23 cellular contexts compared by ENCODE assay signal in the genomic region with DNA sequence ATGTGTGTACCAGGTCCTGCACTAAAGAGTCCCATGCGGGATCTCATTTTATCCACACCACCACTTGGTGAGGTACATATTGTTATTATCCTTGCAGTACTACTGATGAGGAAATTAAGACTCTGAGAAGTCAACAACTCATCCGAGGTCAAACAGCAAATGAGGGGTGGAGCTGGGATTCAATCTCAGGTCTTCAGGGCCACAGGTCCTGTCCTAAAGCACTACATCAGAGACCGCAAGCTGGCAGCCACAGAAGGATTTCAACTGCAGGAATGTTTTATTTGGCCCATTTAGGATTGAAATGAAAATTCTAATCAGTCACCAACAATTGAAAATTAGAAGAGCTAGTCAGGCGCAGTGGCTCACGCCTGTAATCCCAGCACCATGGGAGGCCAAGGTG.
A peak's percentile ranks its signal among the peaks of the same experiment; 100 is the strongest.
DNase-seq lines count a peak whose midpoint lies in the region; ATAC-seq and TF ChIP-seq lines count a peak whose summit lies in the region.
"Had no signal": no experiment of that assay in that cellular context is flagged by ENCODE, and none has a peak within 500 bp of the region (broad histone marks: within the 10 kb centered on the region; RNA-seq: fewer than 3 reads in every experiment).

No MANE protein-coding gene starts in this region.

- no peak overlapping the region for H2AFZ ChIP-seq in hepatocyte

- H3K27me3 Mint-ChIP-seq in stimulated activated naive CD8-positive, alpha-beta T cell treated with anti-CD3 and anti-CD28 coated beads, Interleukin-15, amount 100 ng/mL, for 72 hours: peaks cover 7% of the 10 kb centered on the region
- H3K27me3 Mint-ChIP-seq: CD4-positive, alpha-beta T cell had no signal

- 93% methylated on average over 5 of the region's 5 CpGs for WGBS in hepatocyte (ENCODE audit: low lambda C conversion rate, missing lambda C conversion rate)
- 91 to 95% (median 92%) methylated on average over 5 of the region's 5 CpGs for WGBS in spleen, 5 donors

- peak overlapping the region; percentile 25 for H3K27ac ChIP-seq in hepatocyte
- H3K27ac ChIP-seq in spleen: no peak overlapping the region
- H3K27ac ChIP-seq: 22Rv1; A549; BLaER1 treated with 17β-estradiol and CSF1 and Interleukin-3, amounts not matched to agents 10 nM and 100 nM; C4-2B had no signal

- no peaks in the 10 kb centered on the region for H3K9me2 ChIP-seq in hepatocyte (replicated peaks; ENCODE audit: insufficient read depth)

- no peak overlapping the region for H3K4me3 Mint-ChIP-seq in stimulated activated naive CD8-positive, alpha-beta T cell treated with anti-CD3 and anti-CD28 coated beads, Interleukin-15, amount 100 ng/mL, for 72 hours
- H3K4me3 Mint-ChIP-seq: B cell; CD4-positive, alpha-beta T cell; CD8-positive, alpha-beta T cell had no signal

- H3K27ac Mint-ChIP-seq in stimulated activated naive CD8-positive, alpha-beta T cell treated with anti-CD3 and anti-CD28 coated beads, Interleukin-15, amount 100 ng/mL, for 72 hours: no peak overlapping the region
- H3K27ac Mint-ChIP-seq: B cell; CD4-positive, alpha-beta T cell; CD8-positive, alpha-beta T cell had no signal

- H3K4me3 ChIP-seq in hepatocyte (no peak overlapping the region), spleen (no peak overlapping the region)
- H3K4me3 ChIP-seq: A549; BLaER1 treated with 17β-estradiol and CSF1 and Interleukin-3, amounts not matched to agents 10 nM and 100 nM; GM12878 had no signal

- no peaks in the 10 kb centered on the region for H3K4me1 Mint-ChIP-seq in stimulated activated naive CD8-positive, alpha-beta T cell treated with anti-CD3 and anti-CD28 coated beads, Interleukin-15, amount 100 ng/mL, for 72 hours
- H3K4me1 Mint-ChIP-seq: B cell had no signal

- no peaks in the 10 kb centered on the region for H4K20me1 ChIP-seq in hepatocyte (ENCODE audit: insufficient read depth, poor library complexity, severe bottlenecking)
- H4K20me1 ChIP-seq: BLaER1 treated with 17β-estradiol and CSF1 and Interleukin-3, amounts not matched to agents 10 nM and 100 nM had no signal

- H3K27me3 ChIP-seq in hepatocyte: no peaks in the 10 kb centered on the region
- H3K27me3 ChIP-seq in spleen (replicated peaks in 1 of 7): no peaks in the 10 kb centered on the region
- H3K27me3 ChIP-seq: BLaER1 treated with 17β-estradiol and CSF1 and Interleukin-3, amounts not matched to agents 10 nM and 100 nM had no signal

- peaks cover 30% of the 10 kb centered on the region for H3K4me1 ChIP-seq in hepatocyte (ENCODE audit: insufficient read depth)
- no peaks in the 10 kb centered on the region for H3K4me1 ChIP-seq in spleen
- H3K4me1 ChIP-seq: A549 had no signal

- no peaks in the 10 kb centered on the region for H3K79me2 ChIP-seq in hepatocyte

- TF ChIP-seq POLR2A in spleen (IDR thresholded peaks at IDR 0.05): no peak

- intact Hi-C loops in posterior vena cava (cut with DNase I) (no loop called here), spleen (cut with DNase I; ENCODE audit: low total_unique reads) (no loop called here), Right ventricle myocardium inferior (cut with DNase I) (no loop called here)

- no peaks in the 10 kb centered on the region for H3K9me3 Mint-ChIP-seq in stimulated activated naive CD8-positive, alpha-beta T cell treated with anti-CD3 and anti-CD28 coated beads, Interleukin-15, amount 100 ng/mL, for 72 hours
- H3K9me3 Mint-ChIP-seq: CD4-positive, alpha-beta T cell; CD8-positive, alpha-beta T cell had no signal

- no peaks in the 10 kb centered on the region for H3K36me3 ChIP-seq in hepatocyte (replicated peaks; ENCODE audit: insufficient read depth, low read depth)
- H3K36me3 ChIP-seq in spleen: no peaks in the 10 kb centered on the region
- H3K36me3 ChIP-seq: BLaER1 treated with 17β-estradiol and CSF1 and Interleukin-3, amounts not matched to agents 10 nM and 100 nM had no signal

- H3K4me2 ChIP-seq in hepatocyte: no peak overlapping the region
- H3K4me2 ChIP-seq: A549; BLaER1 treated with 17β-estradiol and CSF1 and Interleukin-3, amounts not matched to agents 10 nM and 100 nM had no signal

- DNase-seq in activated effector memory CD4-positive, alpha-beta T cell treated with anti-CD3 and anti-CD28 coated beads, Interleukin-2, amount 50 U/mL, for 16 hours: peak; percentile 37
- no peak for DNase-seq in activated effector memory CD4-positive, alpha-beta T cell treated with Interleukin-2 at 50 U/mL for 16 hours
- DNase-seq in hepatocyte (ENCODE audit: low spot score): no peak
- peak; percentile 64 for DNase-seq in posterior vena cava (ENCODE audit: low spot score)
- DNase-seq in spleen: peak; percentile 10
- no peak for DNase-seq in stimulated activated naive CD8-positive, alpha-beta T cell treated with anti-CD3 and anti-CD28 coated beads, Interleukin-15, amount 100 ng/mL, for 72 hours
- no peak for DNase-seq in Right ventricle myocardium inferior (ENCODE audit: missing footprints)
- DNase-seq in NCI-H446 (lab: John Stamatoyannopoulos, UW): no peak
- DNase-seq: AML-193; Caco-2; Calu3; CD4-positive, alpha-beta T cell; CD8-positive, alpha-beta T cell; DMS79; DND-41; EL; GDM1 had no signal

- H3K9me3 ChIP-seq in hepatocyte (ENCODE audit: low read depth) (no peaks in the 10 kb centered on the region), spleen (no peaks in the 10 kb centered on the region)
- H3K9me3 ChIP-seq: A549, Caco-2 had no signal

- TF ChIP-seq CTCF in hepatocyte (IDR thresholded peaks at IDR 0.05; ENCODE audit: poor library complexity) (no peak), spleen (IDR thresholded peaks at IDR 0.05 in 8 of 11, conservative IDR thresholded peaks at IDR 0.05 in 3 of 11) (no peak)

- no peak for ATAC-seq in stimulated activated naive CD8-positive, alpha-beta T cell treated with anti-CD3 and anti-CD28 coated beads, Interleukin-15, amount 100 ng/mL, for 72 hours
- ATAC-seq in Right ventricle myocardium inferior: no peak
- ATAC-seq: A549; CD8-positive, alpha-beta T cell; GM12878 had no signal

Comparison
In these comparisons a context has a peak if more than half of its experiments do, and no peak if none do; other contexts are left out.
1. DNase-seq: peak in activated effector memory CD4-positive, alpha-beta T cell treated with anti-CD3 and anti-CD28 coated beads, Interleukin-2, amount 50 U/mL, for 16 hours (single experiment), posterior vena cava (single experiment) and spleen (single experiment); none in activated effector memory CD4-positive, alpha-beta T cell treated with Interleukin-2 at 50 U/mL for 16 hours (single experiment), hepatocyte (single experiment), stimulated activated naive CD8-positive, alpha-beta T cell treated with anti-CD3 and anti-CD28 coated beads, Interleukin-15, amount 100 ng/mL, for 72 hours (0 of 2), Right ventricle myocardium inferior (single experiment) and NCI-H446 (0 of 2).